ENCODE assay signal across 22 cellular contexts in the genomic region with DNA sequence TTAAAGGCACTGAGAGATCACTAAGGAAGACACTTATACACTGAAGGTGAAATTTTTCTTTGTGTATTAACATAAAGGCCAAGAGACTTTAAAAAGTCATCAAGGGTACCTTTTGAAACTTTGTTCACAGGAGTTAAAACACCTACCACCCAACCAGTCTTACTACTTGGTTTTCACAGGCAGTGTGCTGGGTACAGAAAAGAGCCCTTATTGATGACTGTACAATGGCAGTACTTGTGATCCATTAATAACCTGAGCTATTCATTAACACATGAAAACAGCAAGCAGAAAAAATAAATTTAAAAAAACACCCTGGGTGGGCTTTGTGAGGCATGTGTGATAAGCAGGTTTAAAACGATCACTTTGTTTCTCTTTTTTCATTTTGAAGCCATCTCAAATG.
"Had no signal": no experiment of that assay in that cellular context is flagged by ENCODE, and none has a peak within 500 bp of the region (broad histone marks: within the 10 kb centered on the region; RNA-seq: fewer than 3 reads in every experiment).

No MANE protein-coding gene starts in this region.

- FAIRE-seq: frontal cortex, urothelium cell line had no signal

- H3K4me3 ChIP-seq: coronary artery, heart left ventricle, right atrium auricular region, smooth muscle cell, suprapubic skin, thyroid gland had no signal

- H3K27ac Mint-ChIP-seq: stimulated activated effector memory CD8-positive, alpha-beta T cell treated with anti-CD3 and anti-CD28 coated beads, Interleukin-12 subunit alpha, Interleukin-12 subunit beta, amount 100 ng/mL, for 72 hours; type B pancreatic cell had no signal

- H3K27ac ChIP-seq: coronary artery, parathyroid adenoma, right atrium auricular region, suprapubic skin, thyroid gland had no signal

- H3K4me1 Mint-ChIP-seq: naive B cell; nephron; stimulated activated effector memory CD8-positive, alpha-beta T cell treated with anti-CD3 and anti-CD28 coated beads, Interleukin-12 subunit alpha, Interleukin-12 subunit beta, amount 100 ng/mL, for 72 hours had no signal

- ATAC-seq: esophagus mucosa; heart left ventricle; left cardiac atrium; stimulated activated effector memory CD8-positive, alpha-beta T cell treated with anti-CD3 and anti-CD28 coated beads, Interleukin-12 subunit alpha, Interleukin-12 subunit beta, amount 100 ng/mL, for 72 hours; stimulated activated naive CD8-positive, alpha-beta T cell treated with anti-CD3 and anti-CD28 coated beads, Interleukin-15, Interleukin-2, amounts not matched to agents 100 U/mL and 50 U/mL, for 24 hours had no signal

- H3K4me3 Mint-ChIP-seq: naive B cell; nephron; stimulated activated effector memory CD8-positive, alpha-beta T cell treated with anti-CD3 and anti-CD28 coated beads, Interleukin-12 subunit alpha, Interleukin-12 subunit beta, amount 100 ng/mL, for 72 hours; type B pancreatic cell had no signal

- DNase-seq: effector CD4-positive, alpha-beta T cell; heart left ventricle; hippocampal formation; islet precursor cell; left cardiac atrium; naive B cell; occipital lobe; stimulated activated CD4-positive, alpha-beta T cell treated with anti-CD3 and anti-CD28 coated beads, Interleukin-4, amount 100 ng/mL, for 1 hour; stimulated activated CD8-positive, alpha-beta memory T cell treated with anti-CD3 and anti-CD28 coated beads, Interleukin-4, amount 100 ng/mL, for 48 hours; stimulated activated naive CD8-positive, alpha-beta T cell treated with anti-CD3 and anti-CD28 coated beads, Interleukin-15, Interleukin-2, amounts not matched to agents 100 U/mL and 50 U/mL, for 24 hours; thyroid gland had no signal

- H3K4me1 ChIP-seq: parathyroid adenoma, right atrium auricular region, suprapubic skin had no signal

- H3K9me3 Mint-ChIP-seq: naive B cell; nephron; stimulated activated effector memory CD8-positive, alpha-beta T cell treated with anti-CD3 and anti-CD28 coated beads, Interleukin-12 subunit alpha, Interleukin-12 subunit beta, amount 100 ng/mL, for 72 hours had no signal

- H3K27me3 Mint-ChIP-seq: naive B cell, type B pancreatic cell had no signal

- H3K9me3 ChIP-seq: heart left ventricle, right atrium auricular region, suprapubic skin, thyroid gland had no signal

- H3K27me3 ChIP-seq: heart left ventricle, right atrium auricular region, suprapubic skin, thyroid gland had no signal

- H3K36me3 Mint-ChIP-seq: naive B cell; stimulated activated effector memory CD8-positive, alpha-beta T cell treated with anti-CD3 and anti-CD28 coated beads, Interleukin-12 subunit alpha, Interleukin-12 subunit beta, amount 100 ng/mL, for 72 hours had no signal
